Comparison of ENCODE assay signal across 16 cellular contexts in genomic region chr6:73577605-73578160, GRCh38. TPM values are rescaled to one million over a fixed set of nuclear protein-coding genes. Genes with fewer than 3 reads are reported as not detected.
A peak's percentile ranks its signal among the peaks of the same experiment; 100 is the strongest.
DNase-seq lines count a peak whose midpoint lies in the region; TF ChIP-seq lines count a peak whose summit lies in the region.
"Had no signal": no experiment of that assay in that cellular context is flagged by ENCODE, and none has a peak within 500 bp of the region (broad histone marks: within the 10 kb centered on the region; RNA-seq: fewer than 3 reads in every experiment).

No MANE protein-coding gene starts in this region.

- TF ChIP-seq POLR2A in erythroblast (IDR thresholded peaks at IDR 0.05; ENCODE audit: low read length), result no peak

- peaks cover 6% of the 10 kb centered on the region for H3K36me3 Mint-ChIP-seq in activated CD4-positive, alpha-beta T cell treated with anti-CD3 and anti-CD28 coated beads, Interleukin-2, amount 10 ng/mL, durations not matched to agents 7 days and 5 days (ENCODE audit: low read depth)

- H3K9me3 ChIP-seq in HUES48 (ENCODE audit: control insufficient read depth, insufficient read depth, low read length), result no peaks in the 10 kb centered on the region; the same call in 1 of the 2 replicates
- no peaks in the 10 kb centered on the region for H3K9me3 ChIP-seq in parathyroid adenoma (ENCODE audit: control insufficient read depth, low read length)
- H3K9me3 ChIP-seq: breast epithelium, gastroesophageal sphincter, tibial artery had no signal

- H3K27me3 ChIP-seq in HUES48 (ENCODE audit: control insufficient read depth, insufficient read depth, low read length) (no peaks in the 10 kb centered on the region), parathyroid adenoma (ENCODE audit: control insufficient read depth, insufficient read depth, low read length) (no peaks in the 10 kb centered on the region)
- H3K27me3 ChIP-seq: breast epithelium, gastroesophageal sphincter, MG63, tibial artery had no signal

- peaks cover 24% of the 10 kb centered on the region for H3K4me1 Mint-ChIP-seq in activated CD4-positive, alpha-beta T cell treated with anti-CD3 and anti-CD28 coated beads, Interleukin-2, amount 10 ng/mL, durations not matched to agents 7 days and 5 days

- H3K27me3 Mint-ChIP-seq in activated CD4-positive, alpha-beta T cell treated with anti-CD3 and anti-CD28 coated beads, Interleukin-2, amount 10 ng/mL, durations not matched to agents 7 days and 5 days, result no peaks in the 10 kb centered on the region
- H3K27me3 Mint-ChIP-seq: effector memory CD8-positive, alpha-beta T cell had no signal

- peak overlapping the region; percentile 49 for H3K4me2 ChIP-seq in parathyroid adenoma (ENCODE audit: low read length)

- H3K27ac ChIP-seq in HUES48 (ENCODE audit: low read depth, low read length), result peak overlapping the region; percentile 78
- peak overlapping the region; percentile 92 for H3K27ac ChIP-seq in parathyroid adenoma
- H3K27ac ChIP-seq: breast epithelium, HL-60, tibial artery had no signal

- H3K4me3 ChIP-seq in HUES48 (ENCODE audit: low read depth, low read length) (no peak overlapping the region), parathyroid adenoma (ENCODE audit: low read depth, low read length) (peak overlapping the region; percentile 13)
- H3K4me3 ChIP-seq: breast epithelium, gastroesophageal sphincter, MG63, tibial artery had no signal

- H3K4me1 ChIP-seq in HUES48 (ENCODE audit: control insufficient read depth, insufficient read depth, low read length) (peaks cover 36% of the 10 kb centered on the region), parathyroid adenoma (peaks cover 34% of the 10 kb centered on the region)

- CTCF ChIA-PET in activated CD4-positive, alpha-beta T cell treated with anti-CD3 and anti-CD28 coated beads, Interleukin-2, amount 10 ng/mL, durations not matched to agents 7 days and 5 days (lab: Charles Lee), result interaction anchor here (0.8 kb wide), 1 partner anchor 29 kb away, joined by 3 read pairs; no protein-coding TSS in a partner anchor

- H3K9ac ChIP-seq in HUES48 (ENCODE audit: low read depth, low read length) (peak overlapping the region; percentile 55; the same call in 1 of the 2 replicates), parathyroid adenoma (no peak overlapping the region)

- no peak for TF ChIP-seq CTCF in parathyroid adenoma (IDR thresholded peaks at IDR 0.05)

- H3K27ac Mint-ChIP-seq in activated CD4-positive, alpha-beta T cell treated with anti-CD3 and anti-CD28 coated beads, Interleukin-2, amount 10 ng/mL, durations not matched to agents 7 days and 5 days, result no peak overlapping the region
- H3K27ac Mint-ChIP-seq: effector memory CD8-positive, alpha-beta T cell had no signal

- H3K79me2 ChIP-seq in parathyroid adenoma, result no peaks in the 10 kb centered on the region

- DNase-seq in RPMI8226 (peak; percentile 80), erythroblast (lab: John Stamatoyannopoulos, UW) (peak; percentile 13 to 20), GM03348 (ENCODE audit: low spot score) (no peak)
- no peak for DNase-seq in activated CD4-positive, alpha-beta T cell treated with anti-CD3 and anti-CD28 coated beads, Interleukin-2, amount 50 U/mL, for 48 hours
- no peak for DNase-seq in activated CD4-positive, alpha-beta T cell treated with anti-CD3 and anti-CD28 coated beads, Interleukin-2, amount 10 ng/mL, durations not matched to agents 7 days and 5 days
- DNase-seq: activated gamma-delta T cell; C1 segment of cervical spinal cord; DND-41; effector memory CD8-positive, alpha-beta T cell; MG63; tibial artery had no signal

- H3K36me3 ChIP-seq in HUES48 (ENCODE audit: control insufficient read depth, insufficient read depth, low read length), result no peaks in the 10 kb centered on the region
- no peaks in the 10 kb centered on the region for H3K36me3 ChIP-seq in parathyroid adenoma (ENCODE audit: control insufficient read depth, insufficient read depth, low read length)
- H3K36me3 ChIP-seq: breast epithelium, gastroesophageal sphincter, MG63, tibial artery had no signal

- peaks cover 11% of the 10 kb centered on the region for H3K9me3 Mint-ChIP-seq in activated CD4-positive, alpha-beta T cell treated with anti-CD3 and anti-CD28 coated beads, Interleukin-2, amount 10 ng/mL, durations not matched to agents 7 days and 5 days

- POLR2A ChIA-PET in activated CD4-positive, alpha-beta T cell treated with anti-CD3 and anti-CD28 coated beads, Interleukin-2, amount 10 ng/mL, durations not matched to agents 7 days and 5 days (lab: Charles Lee), result no interaction called here

- H3K4me3 Mint-ChIP-seq in activated CD4-positive, alpha-beta T cell treated with anti-CD3 and anti-CD28 coated beads, Interleukin-2, amount 10 ng/mL, durations not matched to agents 7 days and 5 days, result no peak overlapping the region
- H3K4me3 Mint-ChIP-seq: effector memory CD8-positive, alpha-beta T cell had no signal

- H2AFZ ChIP-seq in parathyroid adenoma, result peak overlapping the region; percentile 79

RNA-seq across cellular contexts. Expression of gene EEF1A1, which starts 56.9 kb away (rescaled TPM):
- total RNA-seq in activated CD4-positive, alpha-beta T cell treated with anti-CD3 and anti-CD28 coated beads, Interleukin-2, amount 10 ng/mL, durations not matched to agents 7 days and 5 days, result 1,000 to 10,000 TPM; 7,789 to 8,433 TPM

Comparison
In these comparisons a context has a peak if more than half of its experiments do, and no peak if none do; other contexts are left out.
1. DNase-seq: peak in RPMI8226 (single experiment) and erythroblast (2 of 2); none in activated CD4-positive, alpha-beta T cell treated with anti-CD3 and anti-CD28 coated beads, Interleukin-2, amount 50 U/mL, for 48 hours (0 of 2), GM03348 (single experiment) and activated CD4-positive, alpha-beta T cell treated with anti-CD3 and anti-CD28 coated beads, Interleukin-2, amount 10 ng/mL, durations not matched to agents 7 days and 5 days (single experiment).